ENCODE assay signal across 8 cellular contexts in genomic region chr16:67248401-67249177, GRCh38. TPM values are rescaled to one million over a fixed set of nuclear protein-coding genes. Genes with fewer than 3 reads are reported as not detected.
A peak's percentile ranks its signal among the peaks of the same experiment; 100 is the strongest.
DNase-seq lines count a peak whose midpoint lies in the region; ATAC-seq and TF ChIP-seq lines count a peak whose summit lies in the region.

A gene with protein sequence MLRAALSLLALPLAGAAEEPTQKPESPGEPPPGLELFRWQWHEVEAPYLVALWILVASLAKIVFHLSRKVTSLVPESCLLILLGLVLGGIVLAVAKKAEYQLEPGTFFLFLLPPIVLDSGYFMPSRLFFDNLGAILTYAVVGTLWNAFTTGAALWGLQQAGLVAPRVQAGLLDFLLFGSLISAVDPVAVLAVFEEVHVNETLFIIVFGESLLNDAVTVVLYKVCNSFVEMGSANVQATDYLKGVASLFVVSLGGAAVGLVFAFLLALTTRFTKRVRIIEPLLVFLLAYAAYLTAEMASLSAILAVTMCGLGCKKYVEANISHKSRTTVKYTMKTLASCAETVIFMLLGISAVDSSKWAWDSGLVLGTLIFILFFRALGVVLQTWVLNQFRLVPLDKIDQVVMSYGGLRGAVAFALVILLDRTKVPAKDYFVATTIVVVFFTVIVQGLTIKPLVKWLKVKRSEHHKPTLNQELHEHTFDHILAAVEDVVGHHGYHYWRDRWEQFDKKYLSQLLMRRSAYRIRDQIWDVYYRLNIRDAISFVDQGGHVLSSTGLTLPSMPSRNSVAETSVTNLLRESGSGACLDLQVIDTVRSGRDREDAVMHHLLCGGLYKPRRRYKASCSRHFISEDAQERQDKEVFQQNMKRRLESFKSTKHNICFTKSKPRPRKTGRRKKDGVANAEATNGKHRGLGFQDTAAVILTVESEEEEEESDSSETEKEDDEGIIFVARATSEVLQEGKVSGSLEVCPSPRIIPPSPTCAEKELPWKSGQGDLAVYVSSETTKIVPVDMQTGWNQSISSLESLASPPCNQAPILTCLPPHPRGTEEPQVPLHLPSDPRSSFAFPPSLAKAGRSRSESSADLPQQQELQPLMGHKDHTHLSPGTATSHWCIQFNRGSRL (plus strand): TSS chr16:67248979. CDS start chr16:67249015, 36 bp downstream.

- H3K9me3 ChIP-seq in SU-DHL-6 (ENCODE audit: insufficient read depth, low read length), result no peaks in the 10 kb centered on the region

- peaks cover 14% of the 10 kb centered on the region for H3K27me3 Mint-ChIP-seq in endothelial cell (ENCODE audit: unreplicated experiment)
- H3K27me3 Mint-ChIP-seq in naive thymus-derived CD8-positive, alpha-beta T cell, result peaks cover 0 to 11% (median 0%) of the 10 kb centered on the region in 5 donors

- no peaks in the 10 kb centered on the region for H3K9me3 Mint-ChIP-seq in endothelial cell (ENCODE audit: unreplicated experiment)
- no peaks in the 10 kb centered on the region for H3K9me3 Mint-ChIP-seq in naive thymus-derived CD8-positive, alpha-beta T cell

- peak within 1 kb of the TSS; percentile 62 for H3K27ac Mint-ChIP-seq in endothelial cell (ENCODE audit: unreplicated experiment)
- H3K27ac Mint-ChIP-seq in naive thymus-derived CD8-positive, alpha-beta T cell, result peak within 1 kb of the TSS; percentile 22 to 94 (median 87)

- peak within 1 kb of the TSS; percentile 77 for H3K4me2 ChIP-seq in SU-DHL-6 (ENCODE audit: low read depth, low read length, poor library complexity, severe bottlenecking)

- H3K36me3 Mint-ChIP-seq in endothelial cell (ENCODE audit: low read depth, unreplicated experiment), result peaks cover 4% of the 10 kb centered on the region
- H3K36me3 Mint-ChIP-seq in naive thymus-derived CD8-positive, alpha-beta T cell, result no peaks in the 10 kb centered on the region

- peak within 1 kb of the TSS; percentile 94 for H3K4me3 Mint-ChIP-seq in endothelial cell (ENCODE audit: unreplicated experiment)
- peak within 1 kb of the TSS; percentile 87 to 98 (median 90) for H3K4me3 Mint-ChIP-seq in naive thymus-derived CD8-positive, alpha-beta T cell

- H3K36me3 ChIP-seq in SU-DHL-6 (ENCODE audit: low read length), result no peaks in the 10 kb centered on the region

- DNase-seq in stimulated activated CD4-positive, alpha-beta T cell treated with anti-CD3 and anti-CD28 coated beads, Interleukin-2, amount 100 ng/mL, for 24 hours, result peak; percentile 39 to 54
- no peak for DNase-seq in stimulated activated CD4-positive, alpha-beta T cell treated with anti-CD3 and anti-CD28 coated beads, Interleukin-4, amount 100 ng/mL, for 1 hour
- DNase-seq in endothelial cell (ENCODE audit: low spot score), result peak; percentile 48
- DNase-seq in naive thymus-derived CD8-positive, alpha-beta T cell, result peak in 3 of 10 donors; percentile 21 to 40 (median 31)
- DNase-seq in occipital lobe (lab: John Stamatoyannopoulos, UW), result no peak
- DNase-seq in HuH-7.5 (ENCODE audit: low spot score), result no peak
- DNase-seq in cerebellar cortex (ENCODE audit: low spot score), result no peak

- H3K79me2 ChIP-seq in SU-DHL-6 (ENCODE audit: insufficient read depth, low read length), result no peaks in the 10 kb centered on the region

- H3K4me1 Mint-ChIP-seq in endothelial cell (ENCODE audit: unreplicated experiment), result peaks cover 53% of the 10 kb centered on the region
- peaks cover 30 to 51% (median 46%) of the 10 kb centered on the region in 4 donors for H3K4me1 Mint-ChIP-seq in naive thymus-derived CD8-positive, alpha-beta T cell

- peak in 1 of 2 donors; percentile 7 for ATAC-seq in naive thymus-derived CD8-positive, alpha-beta T cell

- POLR2A ChIA-PET in naive thymus-derived CD8-positive, alpha-beta T cell (lab: Charles Lee), result interaction anchor here (1.2 to 5.7 kb wide), 2 partner anchors 19 to 64 kb away, joined by 3 to 99 read pairs; partner anchors contain the start of gene TMEM208

- H2AFZ ChIP-seq in SU-DHL-6 (ENCODE audit: low read depth, low read length, severe bottlenecking), result peak within 1 kb of the TSS; percentile 65

- no peaks in the 10 kb centered on the region for H3K9me2 ChIP-seq in SU-DHL-6 (replicated peaks; ENCODE audit: insufficient read depth, low read length)

- peak within 1 kb of the TSS; percentile 62 for H3K9ac ChIP-seq in SU-DHL-6 (ENCODE audit: low read length)

- TF ChIP-seq CTCF in SU-DHL-6 (IDR thresholded peaks at IDR 0.05; ENCODE audit: insufficient read depth, low read length, poor library complexity, severe bottlenecking), result no peak
- TF ChIP-seq CTCF in endothelial cell (IDR thresholded peaks at IDR 0.05; ENCODE audit: unreplicated experiment), result no peak

- no peaks in the 10 kb centered on the region for H3K27me3 ChIP-seq in SU-DHL-6 (ENCODE audit: low read length)

- no peaks in the 10 kb centered on the region for H3F3A ChIP-seq in SU-DHL-6 (ENCODE audit: insufficient read depth)

- H3K4me3 ChIP-seq in SU-DHL-6 (ENCODE audit: insufficient read depth, low read length, poor library complexity, severe bottlenecking), result peak within 1 kb of the TSS; percentile 50

- no peak within 1 kb of the TSS for H3K27ac ChIP-seq in SU-DHL-6 (ENCODE audit: low read depth, low read length)

- no peaks in the 10 kb centered on the region for H4K20me1 ChIP-seq in SU-DHL-6 (ENCODE audit: low read depth, low read length)

RNA-seq across cellular contexts. Expression of the gene that starts here (rescaled TPM):
- 17.2 TPM for total RNA-seq in endothelial cell (ENCODE audit: unreplicated experiment)
- total RNA-seq in naive thymus-derived CD8-positive, alpha-beta T cell, result 1 to 10 TPM; 1.6 to 2.7 TPM
- under 1 TPM; 0.04 to 0.20 (median 0.19) TPM for polyA plus RNA-seq in naive thymus-derived CD8-positive, alpha-beta T cell
- total RNA-seq in occipital lobe, result 1.2 TPM

Comparison
In these comparisons a context has a peak if more than half of its experiments do, and no peak if none do; other contexts are left out.
1. DNase-seq: peak in stimulated activated CD4-positive, alpha-beta T cell treated with anti-CD3 and anti-CD28 coated beads, Interleukin-2, amount 100 ng/mL, for 24 hours (2 of 2) and endothelial cell (single experiment); none in stimulated activated CD4-positive, alpha-beta T cell treated with anti-CD3 and anti-CD28 coated beads, Interleukin-4, amount 100 ng/mL, for 1 hour (single experiment), occipital lobe (single experiment), HuH-7.5 (single experiment) and cerebellar cortex (single experiment).